Comparison of ENCODE assay signal across 13 cellular contexts in the genomic region with DNA sequence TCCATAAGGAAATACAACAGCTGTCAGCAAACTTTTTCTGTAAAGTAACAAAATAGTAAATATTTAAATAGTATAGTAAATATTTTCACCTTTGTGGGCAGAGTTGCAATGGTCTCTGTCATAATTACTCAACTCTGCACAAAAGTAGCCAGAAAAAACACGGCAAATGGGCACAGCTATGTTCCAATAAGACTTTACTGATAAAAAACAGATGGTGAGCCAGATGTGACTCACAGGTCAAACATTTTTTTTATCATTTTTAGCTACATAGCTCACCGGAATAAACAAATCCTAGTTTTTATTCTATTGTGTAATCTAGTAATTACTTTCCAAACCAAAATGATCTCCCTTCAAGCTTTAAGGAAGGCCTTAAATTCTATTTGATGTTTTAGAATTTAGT. TPM values are rescaled to one million over a fixed set of nuclear protein-coding genes. Genes with fewer than 3 reads are reported as not detected.
DNase-seq lines count a peak whose midpoint lies in the region; ATAC-seq and TF ChIP-seq lines count a peak whose summit lies in the region.
"Had no signal": no experiment of that assay in that cellular context is flagged by ENCODE, and none has a peak within 500 bp of the region (broad histone marks: within the 10 kb centered on the region; RNA-seq: fewer than 3 reads in every experiment).

No MANE protein-coding gene starts in this region.

- peak overlapping the region; percentile 14 for H3K4me2 ChIP-seq in hepatocyte

- ATAC-seq in Right ventricle myocardium superior (ENCODE audit: poor library complexity) (peak; percentile 64), aorta (ENCODE audit: low FRiP score) (peak; percentile 62)

- H3K27ac Mint-ChIP-seq in immature natural killer cell (no peak overlapping the region), CD14-positive monocyte (no peak overlapping the region)
- H3K27ac Mint-ChIP-seq: activated CD4-positive, alpha-beta T cell treated with anti-CD3 and anti-CD28 coated beads, Interleukin-2, amount 10 ng/mL, durations not matched to agents 7 days and 5 days had no signal

- intact Hi-C loops in Right ventricle myocardium superior (cut with DNase I): no loop called here
- intact Hi-C loops in adrenal gland (cut with DNase I): no loop called here
- intact Hi-C loops in aorta (cut with DNase I): no loop called here
- intact Hi-C loops in CD14-positive monocyte (cut with micrococcal nuclease): no loop called here

- 16 to 29% (median 26%) methylated on average over 2 of the region's 2 CpGs for WGBS in adrenal gland, 4 donors
- WGBS in hepatocyte (ENCODE audit: low lambda C conversion rate, missing lambda C conversion rate): 11% methylated on average over 2 of the region's 2 CpGs
- WGBS in aorta, 2 donors: 0 to 5% methylated on average over 2 of the region's 2 CpGs

- no peak for TF ChIP-seq CTCF in right atrium auricular region (IDR thresholded peaks at IDR 0.05)
- no peak for TF ChIP-seq CTCF in adrenal gland (IDR thresholded peaks at IDR 0.05)
- TF ChIP-seq CTCF in hepatocyte (IDR thresholded peaks at IDR 0.05; ENCODE audit: poor library complexity): no peak
- TF ChIP-seq CTCF in CD14-positive monocyte (IDR thresholded peaks at IDR 0.05): no peak

- no peaks in the 10 kb centered on the region for H3K27me3 ChIP-seq in right atrium auricular region
- no peaks in the 10 kb centered on the region for H3K27me3 ChIP-seq in adrenal gland
- no peaks in the 10 kb centered on the region for H3K27me3 ChIP-seq in hepatocyte
- H3K27me3 ChIP-seq in aorta (ENCODE audit: control insufficient read depth in 1 of 2, insufficient read depth in 2 of 2, low read length in 1 of 2): no peaks in the 10 kb centered on the region
- H3K27me3 ChIP-seq: BE2C had no signal

- H3K4me3 Mint-ChIP-seq in immature natural killer cell (no peak overlapping the region), CD14-positive monocyte (no peak overlapping the region)
- H3K4me3 Mint-ChIP-seq: activated CD4-positive, alpha-beta T cell treated with anti-CD3 and anti-CD28 coated beads, Interleukin-2, amount 10 ng/mL, durations not matched to agents 7 days and 5 days had no signal

- H3K4me1 Mint-ChIP-seq in immature natural killer cell: no peaks in the 10 kb centered on the region
- no peaks in the 10 kb centered on the region for H3K4me1 Mint-ChIP-seq in CD14-positive monocyte

- H3K79me2 ChIP-seq in hepatocyte: no peaks in the 10 kb centered on the region

- H3K36me3 Mint-ChIP-seq in immature natural killer cell (peaks cover 12 to 26% (median 25%) of the 10 kb centered on the region in 3 donors), CD14-positive monocyte (peaks cover 63 to 88% of the 10 kb centered on the region in 2 donors)

- H3K27me3 Mint-ChIP-seq in immature natural killer cell (ENCODE audit: low read depth in 3 of 3) (no peaks in the 10 kb centered on the region), CD14-positive monocyte (ENCODE audit: low read depth in 3 of 3) (no peaks in the 10 kb centered on the region)
- H3K27me3 Mint-ChIP-seq: activated CD4-positive, alpha-beta T cell treated with anti-CD3 and anti-CD28 coated beads, Interleukin-2, amount 10 ng/mL, durations not matched to agents 7 days and 5 days had no signal

- H3K9me3 Mint-ChIP-seq in immature natural killer cell (no peaks in the 10 kb centered on the region), CD14-positive monocyte (peaks cover 0 to 4% (median 0%) of the 10 kb centered on the region in 7 donors)
- H3K9me3 Mint-ChIP-seq: activated CD4-positive, alpha-beta T cell treated with anti-CD3 and anti-CD28 coated beads, Interleukin-2, amount 10 ng/mL, durations not matched to agents 7 days and 5 days had no signal

- H3K9me2 ChIP-seq in hepatocyte (replicated peaks; ENCODE audit: insufficient read depth): no peaks in the 10 kb centered on the region

- H3K4me1 ChIP-seq in right atrium auricular region (no peaks in the 10 kb centered on the region), adrenal gland (replicated peaks in 1 of 2) (peaks cover 0 to 16% of the 10 kb centered on the region in 2 donors), hepatocyte (ENCODE audit: insufficient read depth) (no peaks in the 10 kb centered on the region), aorta (ENCODE audit: control insufficient read depth in 1 of 2, insufficient read depth in 2 of 2, low read length in 2 of 2) (peaks cover 1 to 3% of the 10 kb centered on the region in 2 donors)
- H3K4me1 ChIP-seq: BE2C, HAP-1 had no signal

- TF ChIP-seq POLR2A in adrenal gland (IDR thresholded peaks at IDR 0.05): no peak

- H3K36me3 ChIP-seq in right atrium auricular region: peaks cover 3% of the 10 kb centered on the region
- no peaks in the 10 kb centered on the region for H3K36me3 ChIP-seq in adrenal gland (replicated peaks in 1 of 2)
- no peaks in the 10 kb centered on the region for H3K36me3 ChIP-seq in hepatocyte (replicated peaks; ENCODE audit: insufficient read depth, low read depth)
- no peaks in the 10 kb centered on the region for H3K36me3 ChIP-seq in aorta (ENCODE audit: control insufficient read depth in 1 of 2, insufficient read depth in 2 of 2, low read length in 1 of 2)

- no peaks in the 10 kb centered on the region for H4K20me1 ChIP-seq in hepatocyte (ENCODE audit: insufficient read depth, poor library complexity, severe bottlenecking)

- no peak for DNase-seq in Right ventricle myocardium superior
- DNase-seq in right atrium auricular region (ENCODE audit: low spot score): no peak
- DNase-seq in adrenal gland: peak in 5 of 7 donors; percentile 26 to 56 (median 51)
- peak; percentile 55 for DNase-seq in hepatocyte (ENCODE audit: low spot score)
- DNase-seq in aorta: no peak
- DNase-seq in immature natural killer cell: no peak
- no peak for DNase-seq in NCI-H2196 (lab: John Stamatoyannopoulos, UW; ENCODE audit: unreplicated experiment)
- DNase-seq in CD14-positive monocyte (ENCODE audit: low spot score): no peak
- DNase-seq: activated CD4-positive, alpha-beta T cell treated with anti-CD3 and anti-CD28 coated beads, Interleukin-2, amount 10 ng/mL, durations not matched to agents 7 days and 5 days; BE2C; cerebellar nuclear complex had no signal

- H3K9me3 ChIP-seq in right atrium auricular region (no peaks in the 10 kb centered on the region), adrenal gland (replicated peaks in 1 of 3) (no peaks in the 10 kb centered on the region), hepatocyte (ENCODE audit: low read depth) (no peaks in the 10 kb centered on the region), aorta (ENCODE audit: control insufficient read depth, low read length) (no peaks in the 10 kb centered on the region)
- H3K9me3 ChIP-seq: BE2C, HAP-1 had no signal

- H3K27ac ChIP-seq in right atrium auricular region: no peak overlapping the region
- H3K27ac ChIP-seq in adrenal gland: peak overlapping the region in 1 of 5 donors; percentile 47
- peak overlapping the region; percentile 56 for H3K27ac ChIP-seq in hepatocyte
- no peak overlapping the region for H3K27ac ChIP-seq in aorta (ENCODE audit: low read depth in 1 of 2, low read length in 2 of 2)

- H2AFZ ChIP-seq in hepatocyte: no peak overlapping the region

- H3K4me3 ChIP-seq in right atrium auricular region (no peak overlapping the region), adrenal gland (no peak overlapping the region), hepatocyte (no peak overlapping the region), aorta (ENCODE audit: low read length in 2 of 2) (no peak overlapping the region)
- H3K4me3 ChIP-seq: HAP-1, lung had no signal

RNA-seq across cellular contexts. Expression of a gene that starts 55.3 kb away (rescaled TPM):
- 5.6 TPM for total RNA-seq in Right ventricle myocardium superior
- total RNA-seq in right atrium auricular region: 1 to 10 TPM; 2.8 to 3.1 TPM
- total RNA-seq in adrenal gland: 1 to 10 TPM; 4.6 to 9.0 (median 6.1) TPM
- polyA plus RNA-seq in adrenal gland: 1 to 10 TPM; 1.6 to 4.3 (median 1.9) TPM
- 7.1 and 9.5 TPM in 2 replicates for total RNA-seq in hepatocyte
- polyA plus RNA-seq in hepatocyte: 6.2 and 7.0 TPM in 2 replicates
- 1 to 10 TPM; 6.6 to 9.2 TPM for total RNA-seq in aorta
- polyA plus RNA-seq in aorta: 1 to 10 TPM; 2.9 to 4.3 TPM
- polyA plus RNA-seq in immature natural killer cell: 1 to 10 TPM; 3.5 to 7.9 (median 5.7) TPM
- 1 to 10 TPM; 1.1 to 1.7 TPM for polyA plus RNA-seq in CD14-positive monocyte

Comparison
In these comparisons a context has a peak if more than half of its experiments do, and no peak if none do; other contexts are left out.
1. DNase-seq: peak in adrenal gland (5 of 7) and hepatocyte (single experiment); none in Right ventricle myocardium superior (single experiment), right atrium auricular region (single experiment), aorta (0 of 2), immature natural killer cell (0 of 3), NCI-H2196 (single experiment) and CD14-positive monocyte (single experiment).